ENCODE assay signal across 8 cellular contexts in the genomic region with DNA sequence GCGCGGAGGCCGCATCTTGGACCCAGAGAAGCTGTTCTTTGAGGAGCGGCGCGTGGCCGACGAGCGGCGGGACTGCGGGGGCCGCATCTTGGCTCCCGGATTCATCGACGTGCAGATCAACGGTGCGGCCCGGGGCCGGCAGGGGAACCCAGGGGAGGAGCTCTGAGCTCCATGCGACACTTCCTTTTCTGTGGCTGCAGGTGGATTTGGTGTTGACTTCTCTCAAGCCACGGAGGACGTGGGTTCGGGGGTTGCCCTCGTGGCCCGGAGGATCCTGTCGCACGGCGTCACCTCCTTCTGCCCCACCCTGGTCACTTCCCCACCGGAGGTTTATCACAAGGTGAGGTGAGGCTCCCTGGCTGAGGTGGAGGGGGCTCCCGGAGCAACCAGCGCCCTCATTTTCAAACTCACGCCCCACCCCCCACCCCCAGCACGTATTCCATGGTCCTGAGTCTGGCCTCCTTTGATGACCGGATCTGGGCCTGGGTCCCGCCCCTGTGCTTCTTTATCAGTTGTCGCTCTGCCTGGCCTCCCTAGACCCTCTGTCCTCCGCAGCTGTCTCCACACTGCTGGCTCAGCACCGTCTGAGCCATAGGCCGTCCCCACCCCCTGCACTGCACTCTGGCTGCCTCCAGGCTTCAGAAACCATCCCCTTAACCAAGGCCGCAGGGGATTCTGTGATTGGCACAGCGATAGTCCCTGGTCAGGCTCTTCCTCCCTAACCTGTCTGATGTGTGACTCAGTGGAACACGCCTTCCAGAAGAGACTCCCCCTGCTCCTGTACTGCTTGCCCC. TPM values are rescaled to one million over a fixed set of nuclear protein-coding genes. Genes with fewer than 3 reads are reported as not detected.
DNase-seq lines count a peak whose midpoint lies in the region; ATAC-seq and TF ChIP-seq lines count a peak whose summit lies in the region.

No MANE protein-coding gene starts in this region.

- peaks cover 70% of the 10 kb centered on the region for H3K36me3 ChIP-seq in WERI-Rb-1
- H3K36me3 ChIP-seq in duodenal mucosa (ENCODE audit: control insufficient read depth in 1 of 2, insufficient read depth in 2 of 2, low read length in 2 of 2): peaks cover 0 to 18% of the 10 kb centered on the region in 2 donors
- H3K36me3 ChIP-seq in thyroid gland: peaks cover 0 to 11% of the 10 kb centered on the region in 2 donors

- H3K4me3 Mint-ChIP-seq in CD14-positive monocyte: peak overlapping the region; percentile 90 to 92

- H3K27ac Mint-ChIP-seq in CD14-positive monocyte: peak overlapping the region; percentile 78 to 91 (median 89)

- TF ChIP-seq POLR2A in thyroid gland (IDR thresholded peaks at IDR 0.05): no peak

- H3K4me1 ChIP-seq in duodenal mucosa (ENCODE audit: control insufficient read depth in 1 of 2, insufficient read depth in 2 of 2, low read length in 2 of 2) (peaks cover 61 to 68% of the 10 kb centered on the region in 2 donors), thyroid gland (peaks cover 25 to 46% of the 10 kb centered on the region in 2 donors)

- DNase-seq in CD14-positive monocyte (ENCODE audit: low spot score): peak; percentile 61
- no peak for DNase-seq in WERI-Rb-1
- peak; percentile 90 for DNase-seq in mesenteric fat pad (ENCODE audit: low spot score)
- DNase-seq in thyroid gland: peak in 1 of 2 donors; percentile 19
- no peak for DNase-seq in dedifferentiated amniotic fluid mesenchymal stem cell (ENCODE audit: extremely low spot score)

- H3K27ac ChIP-seq in WERI-Rb-1 (peak overlapping the region; percentile 45; the same call in 1 of the 2 replicates), duodenal mucosa (ENCODE audit: low read depth, low read length) (peak overlapping the region; percentile 42), thyroid gland (peak overlapping the region in 2 of 3 donors; percentile 27 to 37)

- peak overlapping the region; percentile 43 to 57 for H3K9ac ChIP-seq in duodenal mucosa (ENCODE audit: low read depth in 1 of 2, low read length in 2 of 2)

- WGBS in thyroid gland, 2 donors: 38 to 65% methylated on average over 12 to 27 of the region's 42 CpGs

- peaks cover 0 to under 1% (median 0%) of the 10 kb centered on the region in 3 donors for H3K27me3 Mint-ChIP-seq in CD14-positive monocyte (ENCODE audit: low read depth in 3 of 3)

- ATAC-seq in HG02840 (IDR thresholded peaks at IDR 0.05; ENCODE audit: low FRiP score, unreplicated experiment) (peak; percentile 18), HG03196 (IDR thresholded peaks at IDR 0.05; ENCODE audit: unreplicated experiment) (no peak)

- H3K4me1 Mint-ChIP-seq in CD14-positive monocyte: peaks cover 57% of the 10 kb centered on the region

- H3K36me3 Mint-ChIP-seq in CD14-positive monocyte: peaks cover 58 to 78% of the 10 kb centered on the region in 2 donors

- H3K9me3 ChIP-seq in WERI-Rb-1 (ENCODE audit: severe bottlenecking): no peaks in the 10 kb centered on the region
- no peaks in the 10 kb centered on the region for H3K9me3 ChIP-seq in duodenal mucosa (ENCODE audit: control insufficient read depth in 1 of 2, low read length in 2 of 2)
- H3K9me3 ChIP-seq in thyroid gland: no peaks in the 10 kb centered on the region

- H3K9me3 Mint-ChIP-seq in CD14-positive monocyte: peaks cover 0 to 4% (median 0%) of the 10 kb centered on the region in 7 donors

- H3K4me3 ChIP-seq in WERI-Rb-1 (ENCODE audit: low read depth, low read length) (peak overlapping the region; percentile 62), duodenal mucosa (ENCODE audit: low read depth in 1 of 2, low read length in 2 of 2) (peak overlapping the region; percentile 73 to 74), thyroid gland (replicated peaks in 1 of 3) (peak overlapping the region in 2 of 3 donors; percentile 39 to 50)

- intact Hi-C loops in CD14-positive monocyte (cut with micrococcal nuclease): loop anchor here in 1 of 2 donors (1.0 kb wide), 1 partner anchor 11 kb away; no protein-coding TSS in a partner anchor
- intact Hi-C loops in thyroid gland (cut with DNase I): no loop called here

- no peaks in the 10 kb centered on the region for H3K27me3 ChIP-seq in WERI-Rb-1 (ENCODE audit: insufficient read depth, low read depth, severe bottlenecking)
- H3K27me3 ChIP-seq in duodenal mucosa (ENCODE audit: control insufficient read depth in 1 of 2, insufficient read depth in 2 of 2, low read length in 2 of 2): no peaks in the 10 kb centered on the region
- no peaks in the 10 kb centered on the region for H3K27me3 ChIP-seq in thyroid gland

- TF ChIP-seq CTCF in CD14-positive monocyte (IDR thresholded peaks at IDR 0.05): peak; percentile 17
- TF ChIP-seq CTCF in WERI-Rb-1 (IDR thresholded peaks at IDR 0.05; ENCODE audit: low read depth, low read length): no peak
- no peak for TF ChIP-seq CTCF in thyroid gland (IDR thresholded peaks at IDR 0.05)

RNA-seq across cellular contexts. Expression of gene AMDHD2, which starts 0.8 kb away (rescaled TPM):
- 1 to 10 TPM; 6.9 to 8.4 TPM for polyA plus RNA-seq in CD14-positive monocyte
- 45.3 TPM for total RNA-seq in mesenteric fat pad
- total RNA-seq in thyroid gland: 10 to 100 TPM; 32.6 to 43.5 (median 37.9) TPM

RNA-seq across cellular contexts. Expression of gene ATP6V0C, which starts 7.2 kb away (rescaled TPM):
- 100 to 1,000 TPM; 176 to 187 TPM for polyA plus RNA-seq in CD14-positive monocyte
- 203 TPM for total RNA-seq in mesenteric fat pad
- 10 to 100 TPM; 33.1 to 62.1 (median 36.3) TPM for total RNA-seq in thyroid gland

RNA-seq across cellular contexts. Expression of gene CEMP1, which starts 10.2 kb away (rescaled TPM):
- under 1 TPM in 1 of 2 donors, not detected in 1; 0.56 TPM for polyA plus RNA-seq in CD14-positive monocyte
- total RNA-seq in mesenteric fat pad (not detected), thyroid gland (1 to 10 TPM; 3.6 to 7.8 (median 3.6) TPM)

RNA-seq across cellular contexts. Expression of gene PDPK1, which starts 16.8 kb away (rescaled TPM):
- polyA plus RNA-seq in CD14-positive monocyte: 10 to 100 TPM; 35.6 to 38.6 TPM
- total RNA-seq in mesenteric fat pad (43.0 TPM), thyroid gland (10 to 100 TPM; 33.3 to 89.0 (median 39.5) TPM)

RNA-seq across cellular contexts. Expression of gene TBC1D24, which starts 46.1 kb away (rescaled TPM):
- polyA plus RNA-seq in CD14-positive monocyte: 1 to 10 TPM in 1 of 2 donors, under 1 TPM in 1; 0.76 to 2.1 TPM
- total RNA-seq in mesenteric fat pad: 24.9 TPM
- 10 to 100 TPM; 15.9 to 32.3 (median 21.8) TPM for total RNA-seq in thyroid gland

Comparison
In these comparisons a context has a peak if more than half of its experiments do, and no peak if none do; other contexts are left out.
1. DNase-seq: peak in CD14-positive monocyte (single experiment) and mesenteric fat pad (single experiment); none in WERI-Rb-1 (single experiment) and dedifferentiated amniotic fluid mesenchymal stem cell (single experiment).
2. Peak in every context shown above with its lines, with median percentiles within 50 percentile points of each other: H3K27ac ChIP-seq and H3K4me3 ChIP-seq.